In the genomic region with DNA sequence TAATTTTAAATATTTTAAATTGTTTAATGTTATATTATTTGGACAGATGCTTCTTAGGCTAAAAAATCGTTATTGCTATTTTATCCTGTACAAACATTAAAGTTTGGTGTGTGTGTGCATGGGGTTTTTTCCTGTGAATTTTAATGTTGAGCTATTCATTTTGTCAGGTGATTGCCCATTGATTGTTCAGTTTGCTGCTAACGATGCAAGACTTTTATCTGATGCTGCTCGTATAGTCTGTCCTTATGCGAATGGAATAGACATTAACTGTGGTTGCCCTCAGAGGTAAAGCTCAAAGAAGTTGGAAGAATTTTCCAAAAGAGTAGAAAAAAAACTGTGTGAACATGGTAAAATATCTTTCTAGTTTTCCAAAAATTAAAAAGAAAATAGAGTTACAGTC, we compare ENCODE assay signal across 10 cellular contexts.
"Had no signal": no experiment of that assay in that cellular context is flagged by ENCODE, and none has a peak within 500 bp of the region (broad histone marks: within the 10 kb centered on the region; RNA-seq: fewer than 3 reads in every experiment).

No MANE protein-coding gene starts in this region.

- H3K9me3 ChIP-seq: HAP-1 had no signal

- DNase-seq: GM23248, GOT3, H7, H9, HCEC 1CT, HFFc6 had no signal

- H3K4me1 ChIP-seq: HAP-1 had no signal

- H3K4me3 ChIP-seq: GM23248, GM23338, HAP-1 had no signal

- FAIRE-seq: H1, H54 had no signal

- H3K27ac ChIP-seq: GM23248 had no signal
